In genomic region chr9:107142430-107142829, GRCh38 we compare ENCODE assay signal across 1 cellular context.
TF ChIP-seq lines count a peak whose summit lies in the region.

No MANE protein-coding gene starts in this region.

TF ChIP-seq in SK-N-SH, 30 proteins besides CTCF, POLR2A, EP300 and RAD21 (continued from another document):
- TF ChIP-seq PBX3 (IDR thresholded peaks at IDR 0.05) (no peak), YY1 (IDR thresholded peaks at IDR 0.05; ENCODE audit: low read depth) (no peak), TEAD4 (IDR thresholded peaks at IDR 0.05; ENCODE audit: borderline replicate concordance, insufficient read depth) (no peak), GABPA (IDR thresholded peaks at IDR 0.05; ENCODE audit: low read depth) (no peak), ELF1 (IDR thresholded peaks at IDR 0.05) (no peak)
